15 cellular contexts compared by ENCODE assay signal in the genomic region with DNA sequence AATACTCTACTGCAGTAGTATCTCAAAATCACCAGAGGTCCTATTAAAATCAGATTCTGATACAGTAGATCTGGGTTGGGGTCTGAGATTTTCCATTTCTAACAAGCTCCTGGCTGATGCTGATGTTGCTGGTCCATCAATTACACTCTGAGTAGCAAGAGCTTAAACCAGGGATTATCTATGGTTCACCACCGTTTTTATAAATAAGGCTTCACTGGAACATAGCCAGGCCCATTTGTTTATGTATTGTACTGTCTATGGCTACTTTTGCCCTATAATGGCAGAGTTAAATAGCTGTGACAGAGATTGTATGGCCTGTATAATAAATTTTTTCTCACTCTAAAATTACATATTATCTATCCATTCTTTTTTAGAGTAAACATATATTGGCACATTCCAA. TPM values are rescaled to one million over a fixed set of nuclear protein-coding genes. Genes with fewer than 3 reads are reported as not detected.
A peak's percentile ranks its signal among the peaks of the same experiment; 100 is the strongest.
DNase-seq lines count a peak whose midpoint lies in the region; TF ChIP-seq lines count a peak whose summit lies in the region.
"Had no signal": no experiment of that assay in that cellular context is flagged by ENCODE, and none has a peak within 500 bp of the region (broad histone marks: within the 10 kb centered on the region; RNA-seq: fewer than 3 reads in every experiment).

No MANE protein-coding gene starts in this region.

- H3K79me2 ChIP-seq in mammary epithelial cell (ENCODE audit: insufficient read depth, low read length) (peaks cover 56% of the 10 kb centered on the region), OCI-LY7 (ENCODE audit: insufficient read depth, low read depth, low read length) (peaks cover 23% of the 10 kb centered on the region; the same call in 1 of the 2 replicates)

- H3K9me3 ChIP-seq in mammary epithelial cell (replicated peaks; ENCODE audit: insufficient read depth, low read length) (no peaks in the 10 kb centered on the region), OCI-LY7 (ENCODE audit: low read length) (no peaks in the 10 kb centered on the region), uterus (no peaks in the 10 kb centered on the region)

- TF ChIP-seq POLR2A in uterus (IDR thresholded peaks at IDR 0.05): no peak

- H3K27ac ChIP-seq in mammary epithelial cell (ENCODE audit: insufficient read depth, low read depth, low read length) (no peak overlapping the region), OCI-LY7 (ENCODE audit: low read depth, low read length, poor library complexity, severe bottlenecking) (no peak overlapping the region), uterus (peak overlapping the region; percentile 32 to 74)

- intact Hi-C loops in mammary epithelial cell (cut with micrococcal nuclease) (no loop called here), MCF 10A (cut with micrococcal nuclease) (no loop called here), OCI-LY7 (cut with micrococcal nuclease; ENCODE audit: unreplicated experiment) (no loop called here), uterus (cut with DNase I; ENCODE audit: low total_unique reads) (no loop called here)

- in situ Hi-C loops in mammary epithelial cell (cut with MboI; ENCODE audit: low sequenced_read_pairs in 2 of 2): no loop called here

- no peaks in the 10 kb centered on the region for H3K27me3 Mint-ChIP-seq in MCF 10A (ENCODE audit: insufficient read depth, unreplicated experiment)
- H3K27me3 Mint-ChIP-seq: CD4-positive, CD25-positive, alpha-beta regulatory T cell had no signal

- dilution Hi-C loops in mammary epithelial cell (cut with HindIII; ENCODE audit: low sequenced_read_pairs): no loop called here

- H3K27me3 ChIP-seq in mammary epithelial cell (ENCODE audit: insufficient read depth, low read length) (no peaks in the 10 kb centered on the region), uterus (no peaks in the 10 kb centered on the region)

- H3K4me1 ChIP-seq in mammary epithelial cell (ENCODE audit: insufficient read depth, low read length) (peaks cover 15% of the 10 kb centered on the region), OCI-LY7 (ENCODE audit: insufficient read depth, low read length, poor library complexity, severe bottlenecking) (peaks cover 17% of the 10 kb centered on the region), uterus (peaks cover 4 to 11% of the 10 kb centered on the region in 2 donors)

- no peaks in the 10 kb centered on the region for H3K36me3 ChIP-seq in mammary epithelial cell (ENCODE audit: insufficient read depth, low read length)
- H3K36me3 ChIP-seq in OCI-LY7 (ENCODE audit: insufficient read depth, low read length): peaks cover 29% of the 10 kb centered on the region
- no peaks in the 10 kb centered on the region for H3K36me3 ChIP-seq in uterus

- H2AFZ ChIP-seq in mammary epithelial cell (ENCODE audit: low read depth, low read length): no peak overlapping the region
- no peak overlapping the region for H2AFZ ChIP-seq in OCI-LY7 (ENCODE audit: low read length)

- no peaks in the 10 kb centered on the region for H3K9me2 ChIP-seq in OCI-LY7 (ENCODE audit: insufficient read depth, low read length)

- H4K20me1 ChIP-seq in mammary epithelial cell (ENCODE audit: insufficient read depth, low read length) (peaks cover 3% of the 10 kb centered on the region), OCI-LY7 (ENCODE audit: insufficient read depth, low read length) (no peaks in the 10 kb centered on the region; the same call in 1 of the 2 replicates)

- CTCF ChIA-PET in mammary epithelial cell (lab: Charles Lee; ENCODE audit: low non-redundant PET): no interaction called here
- CTCF ChIA-PET in MCF 10A (lab: Yijun Ruan, JAX): interaction anchor here (0.5 kb wide), 1 partner anchor 49 kb away, joined by 3 read pairs; no protein-coding TSS in a partner anchor
- CTCF ChIA-PET in OCI-LY7 (lab: Charles Lee; ENCODE audit: unreplicated experiment): no interaction called here

- TF ChIP-seq CTCF in mammary epithelial cell (conservative IDR thresholded peaks at IDR 0.05 in 1 of 2, IDR thresholded peaks at IDR 0.05 in 1 of 2; ENCODE audit: extremely low read depth in 1 of 2, insufficient read depth in 1 of 2, low read depth in 1 of 2, low read length in 2 of 2) (no peak), MCF 10A (IDR thresholded peaks at IDR 0.05; ENCODE audit: unreplicated experiment) (no peak), OCI-LY7 (conservative IDR thresholded peaks at IDR 0.05; ENCODE audit: low read length) (no peak), uterus (IDR thresholded peaks at IDR 0.05) (no peak)

- H3K4me1 Mint-ChIP-seq in MCF 10A (ENCODE audit: insufficient read depth, unreplicated experiment): peaks cover 26% of the 10 kb centered on the region

- no peak for DNase-seq in mammary epithelial cell
- no peak for DNase-seq in MCF 10A (ENCODE audit: unreplicated experiment)
- DNase-seq in OCI-LY7 (ENCODE audit: low spot score): no peak
- DNase-seq in myocyte (ENCODE audit: low read depth): peak; percentile 13
- no peak for DNase-seq in uterus
- DNase-seq in iPS-NIHi11 (ENCODE audit: low spot score): no peak
- DNase-seq in activated T-cell treated with anti-CD3 and anti-CD28 coated beads, Interleukin-2, amount 50 U/mL, for 48 hours: no peak
- DNase-seq in activated gamma-delta T cell (lab: John Stamatoyannopoulos, UW): no peak
- DNase-seq: CD4-positive, CD25-positive, alpha-beta regulatory T cell; DMS79 treated with DMSO at 0.1 percent for 48 hours; NCI-H1105; NCI-H187; NCI-H774; RPMI8226 had no signal

- H3K4me3 ChIP-seq in mammary epithelial cell (replicated peaks in 1 of 3; ENCODE audit: insufficient read depth in 1 of 3, low read depth in 2 of 3, low read length in 3 of 3) (no peak overlapping the region), OCI-LY7 (ENCODE audit: low read depth, low read length, poor library complexity, severe bottlenecking) (no peak overlapping the region), uterus (no peak overlapping the region)
- H3K4me3 ChIP-seq: K562 had no signal

- H3K27ac Mint-ChIP-seq in MCF 10A (ENCODE audit: low read depth, unreplicated experiment): no peak overlapping the region

- H3K4me3 Mint-ChIP-seq in MCF 10A (ENCODE audit: unreplicated experiment): no peak overlapping the region
- H3K4me3 Mint-ChIP-seq: CD4-positive, CD25-positive, alpha-beta regulatory T cell had no signal

- POLR2A ChIA-PET in MCF 10A (lab: Yijun Ruan, JAX): interaction anchor here (1.5 to 2.5 kb wide), 3 partner anchors 14 to 47 kb away, joined by 3 to 8 read pairs (median 5); no protein-coding TSS in a partner anchor
- POLR2A ChIA-PET in OCI-LY7 (lab: Charles Lee): interaction anchor here (0.5 to 1.6 kb wide), 6 partner anchors 11 to 1639 kb away, joined by 3 to 5 read pairs (median 3); no protein-coding TSS in a partner anchor

- peaks cover 25% of the 10 kb centered on the region for H3K36me3 Mint-ChIP-seq in MCF 10A (ENCODE audit: insufficient read depth, unreplicated experiment)

- WGBS in mammary epithelial cell (ENCODE audit: low coverage, missing lambda C conversion rate): 40% methylated on average over 1 of the region's 1 CpG

- TSS peak; percentile 6 for BruUV-seq in mammary epithelial cell (replicated peaks; lab: Mats Ljungman, UMichigan)
- no TSS peak for BruUV-seq in MCF 10A (replicated peaks; lab: Mats Ljungman, UMichigan)
- BruUV-seq in OCI-LY7 (replicated peaks; lab: Mats Ljungman, UMichigan): TSS peak; percentile 7

- no peak overlapping the region for H3K9ac ChIP-seq in mammary epithelial cell (ENCODE audit: insufficient read depth, low read length)

- no peaks in the 10 kb centered on the region for H3K9me3 Mint-ChIP-seq in MCF 10A (ENCODE audit: unreplicated experiment)

- H3K4me2 ChIP-seq in mammary epithelial cell (ENCODE audit: insufficient read depth, low read depth, low read length) (no peak overlapping the region), OCI-LY7 (ENCODE audit: low read length) (no peak overlapping the region)

RNA-seq across cellular contexts. Expression of gene NUDT3, which starts 53.0 kb away (rescaled TPM):
- 10 to 100 TPM; 17.9 to 20.2 TPM for total RNA-seq in mammary epithelial cell
- polyA plus RNA-seq in mammary epithelial cell: 13.0 TPM
- 18.3 TPM for polyA minus RNA-seq in mammary epithelial cell
- 22.4 and 23.6 TPM in 2 replicates for total RNA-seq in MCF 10A (2022)
- 26.8 and 30.7 TPM in 2 replicates for total RNA-seq in OCI-LY7 (2014; rRNA removed; shearing (Covaris generic))
- total RNA-seq in OCI-LY7 (2022): 43.0 and 49.4 TPM in 2 replicates
- total RNA-seq in myocyte: 39.6 and 45.9 TPM in 2 replicates
- 8.9 TPM for polyA plus RNA-seq in myocyte (2012)
- 10 to 100 TPM; 15.6 to 58.8 (median 38.2) TPM for total RNA-seq in uterus

Comparison
In these comparisons a context has a peak if more than half of its experiments do, and no peak if none do; other contexts are left out.
1. H3K27ac ChIP-seq: peak in uterus (2 of 2); none in mammary epithelial cell (single experiment) and OCI-LY7 (single experiment).